In genomic region chr7:100051611-100052010, GRCh38 we compare ENCODE assay signal across 1 cellular context.
TF ChIP-seq lines count a peak whose summit lies in the region.

No MANE protein-coding gene starts in this region.

TF ChIP-seq in neural cell, 6 proteins besides CTCF, POLR2A, EP300 and RAD21 (continued from another document):
- no peak for TF ChIP-seq REST (IDR thresholded peaks at IDR 0.05; ENCODE audit: borderline replicate concordance)
- TF ChIP-seq MXI1 (conservative IDR thresholded peaks at IDR 0.05; ENCODE audit: poor library complexity, severe bottlenecking), result no peak
- no peak for TF ChIP-seq SMC3 (conservative IDR thresholded peaks at IDR 0.05; ENCODE audit: poor library complexity)
- TF ChIP-seq EZH2 (IDR thresholded peaks at IDR 0.05; ENCODE audit: borderline replicate concordance, insufficient read depth, low read length, poor library complexity, severe bottlenecking), result no peak
- no peak for TF ChIP-seq POLR2AphosphoS5 (IDR thresholded peaks at IDR 0.05)
